Comparison of ENCODE assay signal across 18 cellular contexts in genomic region chr21:45228656-45229240, GRCh38. TPM values are rescaled to one million over a fixed set of nuclear protein-coding genes. Genes with fewer than 3 reads are reported as not detected.
DNase-seq lines count a peak whose midpoint lies in the region; ATAC-seq and TF ChIP-seq lines count a peak whose summit lies in the region.
"Had no signal": no experiment of that assay in that cellular context is flagged by ENCODE, and none has a peak within 500 bp of the region (broad histone marks: within the 10 kb centered on the region; RNA-seq: fewer than 3 reads in every experiment).

No MANE protein-coding gene starts in this region.

- no peak for DNase-seq in activated naive CD8-positive, alpha-beta T cell treated with anti-CD3 and anti-CD28 coated beads, Interleukin-2, amount 50 U/mL, for 24 hours
- DNase-seq in NCI-H226 = peak; percentile 71
- peak in 1 of 2 donors; percentile 30 for DNase-seq in fibroblast of lung (ENCODE audit: low read depth in 2 of 2)
- DNase-seq in upper lobe of right lung = no peak
- DNase-seq in NK-92 treated with Interleukin-12 subunit alpha and Interleukin-12 subunit beta, amount 100 ng/mL, for 24 hours (lab: John Stamatoyannopoulos, UW) = no peak
- DNase-seq in stimulated activated CD4-positive, alpha-beta T cell treated with anti-CD3 and anti-CD28 coated beads, Interleukin-4, amount 100 ng/mL, for 4 hours = no peak
- DNase-seq: DND-41, Karpas-422, NCI-H1092, NCI-H2081, spleen had no signal

- H3K9me3 Mint-ChIP-seq in activated naive CD8-positive, alpha-beta T cell (ENCODE audit: low read depth) = no peaks in the 10 kb centered on the region
- no peaks in the 10 kb centered on the region for H3K9me3 Mint-ChIP-seq in activated naive CD8-positive, alpha-beta T cell treated with anti-CD3 and anti-CD28 coated beads, Interleukin-2, amount 50 U/mL, for 24 hours
- H3K9me3 Mint-ChIP-seq: activated naive CD4-positive, alpha-beta T cell treated with anti-CD3 and anti-CD28 coated beads, Interleukin-2, amount 50 U/mL, for 72 hours; activated T-cell treated with anti-CD3 and anti-CD28 coated beads, Interleukin-2, amount 50 U/mL, for 4 hours had no signal

- H3K4me1 ChIP-seq in fibroblast of lung (ENCODE audit: control insufficient read depth, extremely low read depth, insufficient read depth, low read length) = peaks cover 11% of the 10 kb centered on the region
- peaks cover 5% of the 10 kb centered on the region for H3K4me1 ChIP-seq in upper lobe of right lung
- H3K4me1 ChIP-seq: breast epithelium, psoas muscle had no signal

- peaks cover 49% of the 10 kb centered on the region for H3K4me1 Mint-ChIP-seq in activated naive CD8-positive, alpha-beta T cell (ENCODE audit: low read depth)
- peaks cover 42% of the 10 kb centered on the region for H3K4me1 Mint-ChIP-seq in activated naive CD8-positive, alpha-beta T cell treated with anti-CD3 and anti-CD28 coated beads, Interleukin-2, amount 50 U/mL, for 24 hours

- peaks cover 22% of the 10 kb centered on the region for H3K27me3 ChIP-seq in fibroblast of lung (ENCODE audit: control insufficient read depth, insufficient read depth, low read length)
- no peaks in the 10 kb centered on the region for H3K27me3 ChIP-seq in upper lobe of right lung
- H3K27me3 ChIP-seq: breast epithelium had no signal

- no peak for TF ChIP-seq CTCF in fibroblast of lung (conservative IDR thresholded peaks at IDR 0.05 in 1 of 2, IDR thresholded peaks at IDR 0.05 in 1 of 2; ENCODE audit: low read depth in 1 of 2, low read length in 2 of 2)
- no peak for TF ChIP-seq CTCF in upper lobe of right lung (IDR thresholded peaks at IDR 0.05)

- no peaks in the 10 kb centered on the region for H3K27me3 Mint-ChIP-seq in activated naive CD8-positive, alpha-beta T cell
- peaks cover 16% of the 10 kb centered on the region for H3K27me3 Mint-ChIP-seq in activated naive CD8-positive, alpha-beta T cell treated with anti-CD3 and anti-CD28 coated beads, Interleukin-2, amount 50 U/mL, for 24 hours

- intact Hi-C loops in upper lobe of right lung (cut with DNase I) = no loop called here

- no peaks in the 10 kb centered on the region for H3K36me3 Mint-ChIP-seq in activated naive CD8-positive, alpha-beta T cell
- H3K36me3 Mint-ChIP-seq in activated naive CD8-positive, alpha-beta T cell treated with anti-CD3 and anti-CD28 coated beads, Interleukin-2, amount 50 U/mL, for 24 hours (ENCODE audit: low read depth) = no peaks in the 10 kb centered on the region
- H3K36me3 Mint-ChIP-seq: activated naive CD4-positive, alpha-beta T cell treated with anti-CD3 and anti-CD28 coated beads, Interleukin-2, amount 50 U/mL, for 72 hours had no signal

- H3K27ac ChIP-seq in fibroblast of lung (ENCODE audit: insufficient read depth, low read length) = no peak overlapping the region
- no peak overlapping the region for H3K27ac ChIP-seq in upper lobe of right lung
- H3K27ac ChIP-seq: breast epithelium, foreskin keratinocyte, psoas muscle had no signal

- H2AFZ ChIP-seq in fibroblast of lung (ENCODE audit: low read length) = no peak overlapping the region

- no peak for ATAC-seq in activated naive CD8-positive, alpha-beta T cell treated with anti-CD3 and anti-CD28 coated beads, Interleukin-2, amount 50 U/mL, for 24 hours
- peak; percentile 6 for ATAC-seq in upper lobe of right lung
- ATAC-seq in HG02884 (IDR thresholded peaks at IDR 0.05; ENCODE audit: unreplicated experiment) = no peak

- H3K9ac ChIP-seq in fibroblast of lung (ENCODE audit: insufficient read depth, low read length) = no peak overlapping the region

- H3K4me3 ChIP-seq in fibroblast of lung (replicated peaks in 1 of 4; ENCODE audit: control extremely low read depth in 1 of 4, insufficient read depth in 1 of 4, low read depth in 3 of 4, low read length in 4 of 4) = no peak overlapping the region
- H3K4me3 ChIP-seq in upper lobe of right lung = no peak overlapping the region
- H3K4me3 ChIP-seq: breast epithelium, psoas muscle, spleen had no signal

- H3K79me2 ChIP-seq in fibroblast of lung (ENCODE audit: control insufficient read depth, insufficient read depth, low read length) = no peaks in the 10 kb centered on the region

- H3K4me3 Mint-ChIP-seq in activated naive CD8-positive, alpha-beta T cell = peak overlapping the region; percentile 20
- no peak overlapping the region for H3K4me3 Mint-ChIP-seq in activated naive CD8-positive, alpha-beta T cell treated with anti-CD3 and anti-CD28 coated beads, Interleukin-2, amount 50 U/mL, for 24 hours
- H3K4me3 Mint-ChIP-seq: activated T-cell treated with anti-CD3 and anti-CD28 coated beads, Interleukin-2, amount 50 U/mL, for 4 hours had no signal

- H3K36me3 ChIP-seq in fibroblast of lung (ENCODE audit: control insufficient read depth, insufficient read depth, low read length) = no peaks in the 10 kb centered on the region
- H3K36me3 ChIP-seq in upper lobe of right lung = peaks cover 1% of the 10 kb centered on the region
- H3K36me3 ChIP-seq: breast epithelium had no signal

- H3K9me3 ChIP-seq in fibroblast of lung (ENCODE audit: control insufficient read depth, insufficient read depth, low read depth, low read length) (no peaks in the 10 kb centered on the region), upper lobe of right lung (no peaks in the 10 kb centered on the region)
- H3K9me3 ChIP-seq: breast epithelium, psoas muscle, spleen had no signal

- peak overlapping the region; percentile 51 for H3K27ac Mint-ChIP-seq in activated naive CD8-positive, alpha-beta T cell
- H3K27ac Mint-ChIP-seq in activated naive CD8-positive, alpha-beta T cell treated with anti-CD3 and anti-CD28 coated beads, Interleukin-2, amount 50 U/mL, for 24 hours = no peak overlapping the region

- H3K4me2 ChIP-seq in fibroblast of lung (ENCODE audit: extremely low read depth, insufficient read depth, low read length) = peak overlapping the region; percentile 52

- no peaks in the 10 kb centered on the region for H4K20me1 ChIP-seq in fibroblast of lung (ENCODE audit: control insufficient read depth, extremely low read depth, insufficient read depth, low read length)

RNA-seq across cellular contexts. Expression of gene POFUT2, which starts 58.9 kb away (rescaled TPM):
- total RNA-seq in fibroblast of lung = 34.2 and 56.0 TPM in 2 replicates
- polyA plus RNA-seq in fibroblast of lung = 39.3 and 60.3 TPM in 2 replicates
- polyA plus RNA-seq in fibroblast of lung (2012) = 44.4 and 66.5 TPM in 2 replicates
- polyA minus RNA-seq in fibroblast of lung (ENCODE audit: low replicate concordance) = 24.8 and 27.4 TPM in 2 replicates
- 29.0 TPM for total RNA-seq in upper lobe of right lung
